25 cellular contexts compared by ENCODE assay signal in the genomic region with DNA sequence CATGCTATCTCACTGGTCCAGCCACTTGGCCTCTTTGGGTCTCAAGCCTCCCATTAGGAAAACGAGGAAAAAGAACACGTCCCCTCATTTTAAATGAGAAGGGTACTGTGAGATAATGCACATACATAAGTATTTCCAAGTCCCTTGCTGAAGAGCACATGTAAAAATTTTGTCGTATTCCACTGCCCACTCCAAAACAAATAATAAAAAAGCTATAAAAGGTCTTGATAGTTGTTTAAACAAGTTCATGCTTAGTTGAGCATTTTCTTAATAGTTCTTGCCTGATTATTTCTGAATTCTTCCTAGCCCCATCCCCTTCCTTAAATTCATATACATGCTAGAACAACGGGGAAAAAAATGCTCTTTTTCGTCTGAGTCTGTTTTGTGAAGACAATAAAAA.
"Had no signal": no experiment of that assay in that cellular context is flagged by ENCODE, and none has a peak within 500 bp of the region (broad histone marks: within the 10 kb centered on the region; RNA-seq: fewer than 3 reads in every experiment).

No MANE protein-coding gene starts in this region.

- H3K4me1 Mint-ChIP-seq: endodermal cell had no signal

- H3K4me1 ChIP-seq: colonic mucosa, esophagus muscularis mucosa, esophagus squamous epithelium, foreskin keratinocyte, gastrocnemius medialis, gastroesophageal sphincter, heart left ventricle, heart right ventricle had no signal

- ATAC-seq: effector memory CD8-positive, alpha-beta T cell; esophagus mucosa; foreskin keratinocyte; gastrocnemius medialis; gastroesophageal sphincter; heart left ventricle; heart right ventricle had no signal

- H3K4me3 ChIP-seq: colonic mucosa, coronary artery, dorsolateral prefrontal cortex, esophagus muscularis mucosa, esophagus squamous epithelium, gastrocnemius medialis, gastroesophageal sphincter, heart left ventricle, heart right ventricle had no signal

- H3K27me3 ChIP-seq: colonic mucosa, dorsolateral prefrontal cortex, esophagus muscularis mucosa, esophagus squamous epithelium, foreskin keratinocyte, gastrocnemius medialis, gastroesophageal sphincter, heart left ventricle, heart right ventricle had no signal

- H3K9me3 ChIP-seq: colonic mucosa, esophagus muscularis mucosa, esophagus squamous epithelium, gastrocnemius medialis, gastroesophageal sphincter, heart left ventricle, heart right ventricle had no signal

- H3K9me3 Mint-ChIP-seq: dendritic cell treated with granulocyte-macrophage colony-stimulating factor and Interleukin-4, amounts not matched to agents 40 ng/mL and 50 ng/mL, for 4 days; effector memory CD8-positive, alpha-beta T cell; endodermal cell had no signal

- H3K27me3 Mint-ChIP-seq: dendritic cell treated with granulocyte-macrophage colony-stimulating factor and Interleukin-4, amounts not matched to agents 40 ng/mL and 50 ng/mL, for 4 days; effector memory CD8-positive, alpha-beta T cell had no signal

- H3K4me3 Mint-ChIP-seq: dendritic cell treated with granulocyte-macrophage colony-stimulating factor and Interleukin-4, amounts not matched to agents 40 ng/mL and 50 ng/mL, for 4 days; effector memory CD8-positive, alpha-beta T cell; endodermal cell had no signal

- DNase-seq: colonic mucosa; cortex of kidney; dermis blood vessel endothelial cell; dorsolateral prefrontal cortex; effector CD4-positive, alpha-beta T cell; effector CD8-positive, alpha-beta T cell; effector memory CD4-positive, alpha-beta T cell; effector memory CD8-positive, alpha-beta T cell; endodermal cell; erythroblast; esophagus squamous epithelium; foreskin fibroblast; foreskin keratinocyte; foreskin melanocyte; gastrocnemius medialis; glutamatergic neuron; head of caudate nucleus; heart left ventricle; heart right ventricle had no signal

- H3K27ac Mint-ChIP-seq: dendritic cell treated with granulocyte-macrophage colony-stimulating factor and Interleukin-4, amounts not matched to agents 40 ng/mL and 50 ng/mL, for 4 days; effector memory CD8-positive, alpha-beta T cell; endodermal cell had no signal

- H3K36me3 ChIP-seq: colonic mucosa had no signal

- H3K27ac ChIP-seq: colonic mucosa, coronary artery, epithelial cell of prostate, esophagus muscularis mucosa, esophagus squamous epithelium, foreskin keratinocyte, gastrocnemius medialis, gastroesophageal sphincter, heart left ventricle, heart right ventricle had no signal
